ENCODE assay signal across 20 cellular contexts in genomic region chr18:52422985-52423601, GRCh38.
A peak's percentile ranks its signal among the peaks of the same experiment; 100 is the strongest.
DNase-seq lines count a peak whose midpoint lies in the region; ATAC-seq and TF ChIP-seq lines count a peak whose summit lies in the region.
"Had no signal": no experiment of that assay in that cellular context is flagged by ENCODE, and none has a peak within 500 bp of the region (broad histone marks: within the 10 kb centered on the region; RNA-seq: fewer than 3 reads in every experiment).

No MANE protein-coding gene starts in this region.

- CTCF ChIA-PET in activated CD8-positive, alpha-beta memory T cell treated with anti-CD3 and anti-CD28 coated beads, Interleukin-2, amount 10 ng/mL, durations not matched to agents 7 days and 5 days (lab: Charles Lee): no interaction called here

- H3K27ac Mint-ChIP-seq in activated CD8-positive, alpha-beta memory T cell treated with anti-CD3 and anti-CD28 coated beads, Interleukin-2, amount 10 ng/mL, durations not matched to agents 7 days and 5 days: no peak overlapping the region
- H3K27ac Mint-ChIP-seq: activated T-helper 17 cell treated with anti-CD3 and anti-CD28 coated beads, Interleukin-2, amount 50 U/mL, for 72 hours; B cell; naive thymus-derived CD4-positive, alpha-beta T cell; T-helper 2 cell treated with Interferon-gamma antibody and Interleukin-4, amounts not matched to agents 5 μg/mL and 100 μg/mL, for 36 hours had no signal

- peak; percentile 19; the same call in 1 of the 2 replicates for TF ChIP-seq CTCF in 22Rv1 (IDR thresholded peaks at IDR 0.05)
- TF ChIP-seq CTCF in astrocyte of the spinal cord (IDR thresholded peaks at IDR 0.05; ENCODE audit: low read depth, low read length): peak; percentile 10

- no peak overlapping the region for H3K27ac ChIP-seq in 22Rv1
- H3K27ac ChIP-seq: esophagus squamous epithelium, tibial artery had no signal

- no peaks in the 10 kb centered on the region for H3K36me3 Mint-ChIP-seq in activated CD8-positive, alpha-beta memory T cell treated with anti-CD3 and anti-CD28 coated beads, Interleukin-2, amount 10 ng/mL, durations not matched to agents 7 days and 5 days
- H3K36me3 Mint-ChIP-seq: naive thymus-derived CD4-positive, alpha-beta T cell had no signal

- peak; percentile 41 for DNase-seq in DMS153 (lab: John Stamatoyannopoulos, UW)
- peak; percentile 56 for DNase-seq in NCI-H2171 (lab: John Stamatoyannopoulos, UW)
- DNase-seq in astrocyte of the spinal cord (ENCODE audit: low read depth, low spot score): no peak
- no peak for DNase-seq in COLO829 (ENCODE audit: low spot score)
- DNase-seq in activated CD8-positive, alpha-beta memory T cell treated with anti-CD3 and anti-CD28 coated beads, Interleukin-2, amount 10 ng/mL, durations not matched to agents 7 days and 5 days: no peak
- DNase-seq in LoVo (ENCODE audit: low spot score): no peak
- DNase-seq: esophagus squamous epithelium; GDM1; GOT3; IMR-90; left ventricle myocardium superior; naive thymus-derived CD4-positive, alpha-beta T cell; NCI-H2107; retina; tibial artery had no signal

- no peak overlapping the region for H3K4me3 Mint-ChIP-seq in activated CD8-positive, alpha-beta memory T cell treated with anti-CD3 and anti-CD28 coated beads, Interleukin-2, amount 10 ng/mL, durations not matched to agents 7 days and 5 days
- H3K4me3 Mint-ChIP-seq: activated T-helper 17 cell treated with anti-CD3 and anti-CD28 coated beads, Interleukin-2, amount 50 U/mL, for 72 hours; B cell; naive thymus-derived CD4-positive, alpha-beta T cell; T-helper 2 cell treated with Interferon-gamma antibody and Interleukin-4, amounts not matched to agents 5 μg/mL and 100 μg/mL, for 36 hours had no signal

- peaks cover 2% of the 10 kb centered on the region for H3K9me3 Mint-ChIP-seq in activated CD8-positive, alpha-beta memory T cell treated with anti-CD3 and anti-CD28 coated beads, Interleukin-2, amount 10 ng/mL, durations not matched to agents 7 days and 5 days (ENCODE audit: low read depth)

- H3K27me3 Mint-ChIP-seq in activated CD8-positive, alpha-beta memory T cell treated with anti-CD3 and anti-CD28 coated beads, Interleukin-2, amount 10 ng/mL, durations not matched to agents 7 days and 5 days: no peaks in the 10 kb centered on the region
- H3K27me3 Mint-ChIP-seq: activated T-helper 17 cell treated with anti-CD3 and anti-CD28 coated beads, Interleukin-2, amount 50 U/mL, for 72 hours; B cell; naive thymus-derived CD4-positive, alpha-beta T cell had no signal

- no peak for ATAC-seq in GM19328 (IDR thresholded peaks at IDR 0.05; ENCODE audit: unreplicated experiment)
- no peak for ATAC-seq in activated CD8-positive, alpha-beta memory T cell treated with anti-CD3 and anti-CD28 coated beads, Interleukin-2, amount 10 ng/mL, durations not matched to agents 7 days and 5 days
- ATAC-seq: activated T-helper 17 cell treated with anti-CD3 and anti-CD28 coated beads, Interleukin-2, amount 50 U/mL, for 72 hours; left ventricle myocardium superior; naive thymus-derived CD4-positive, alpha-beta T cell had no signal

- H3K4me1 Mint-ChIP-seq in activated CD8-positive, alpha-beta memory T cell treated with anti-CD3 and anti-CD28 coated beads, Interleukin-2, amount 10 ng/mL, durations not matched to agents 7 days and 5 days: no peaks in the 10 kb centered on the region
- H3K4me1 Mint-ChIP-seq: activated T-helper 17 cell treated with anti-CD3 and anti-CD28 coated beads, Interleukin-2, amount 50 U/mL, for 72 hours; B cell; naive thymus-derived CD4-positive, alpha-beta T cell had no signal

- in situ Hi-C loops in astrocyte of the spinal cord (cut with HindIII; ENCODE audit: low sequenced_read_pairs): no loop called here

- H3K4me3 ChIP-seq in astrocyte of the spinal cord (ENCODE audit: low read depth, low read length): no peak overlapping the region
- H3K4me3 ChIP-seq: esophagus squamous epithelium, tibial artery had no signal

Comparison
In these comparisons a context has a peak if more than half of its experiments do, and no peak if none do; other contexts are left out.
1. DNase-seq: peak in DMS153 (single experiment) and NCI-H2171 (single experiment); none in astrocyte of the spinal cord (single experiment), COLO829 (single experiment), activated CD8-positive, alpha-beta memory T cell treated with anti-CD3 and anti-CD28 coated beads, Interleukin-2, amount 10 ng/mL, durations not matched to agents 7 days and 5 days (single experiment) and LoVo (single experiment).